27 cellular contexts compared by ENCODE assay signal in genomic region chr10:119153041-119153440, GRCh38.
"Had no signal": no experiment of that assay in that cellular context is flagged by ENCODE, and none has a peak within 500 bp of the region (broad histone marks: within the 10 kb centered on the region; RNA-seq: fewer than 3 reads in every experiment).

No MANE protein-coding gene starts in this region.

- DNase-seq: hippocampal formation; kidney glomerular epithelial cell; left cardiac atrium; lower lobe of right lung; mammary epithelial cell; mesenchymal stem cell; naive B cell; natural killer cell; nephron progenitor cell; occipital lobe; retina; right cardiac atrium; small intestine; spleen; stimulated activated CD4-positive, alpha-beta T cell treated with anti-CD3 and anti-CD28 coated beads, Interleukin-4, amount 100 ng/mL, for 24 hours; stimulated activated naive CD4-positive, alpha-beta T cell; trophoblast cell; upper lobe of right lung had no signal

- H3K79me2 ChIP-seq: parathyroid adenoma had no signal

- H3K4me1 ChIP-seq: lower lobe of right lung, neural progenitor cell, parathyroid adenoma, spleen, suprapubic skin, tibial artery, upper lobe of right lung had no signal

- H2AFZ ChIP-seq: neural progenitor cell, parathyroid adenoma had no signal

- H3K9ac ChIP-seq: neural progenitor cell, parathyroid adenoma had no signal

- H3K4me3 ChIP-seq: lower lobe of right lung, neural progenitor cell, spleen, suprapubic skin, thoracic aorta, tibial artery, upper lobe of right lung had no signal

- H3K9me3 ChIP-seq: lower lobe of right lung, neutrophil, spleen, suprapubic skin, thoracic aorta, tibial artery, upper lobe of right lung had no signal

- H3K4me2 ChIP-seq: neural progenitor cell had no signal

- H3K27ac ChIP-seq: lower lobe of right lung, neural progenitor cell, neutrophil, parathyroid adenoma, spleen, suprapubic skin, thoracic aorta, tibial artery, upper lobe of right lung had no signal

- H3K27me3 ChIP-seq: neural progenitor cell, neutrophil, spleen, suprapubic skin, tibial artery, upper lobe of right lung had no signal

- ATAC-seq: left cardiac atrium; left lobe of liver; lower lobe of right lung; natural killer cell; right cardiac atrium; sciatic nerve; stimulated activated effector memory CD8-positive, alpha-beta T cell treated with anti-CD3 and anti-CD28 coated beads, Interleukin-12 subunit alpha, Interleukin-12 subunit beta, amount 100 ng/mL, for 72 hours; upper lobe of right lung had no signal

- H3K36me3 ChIP-seq: neural progenitor cell had no signal
